Comparison of ENCODE assay signal across 9 cellular contexts in genomic region chr7:73770860-73771665, GRCh38. TPM values are rescaled to one million over a fixed set of nuclear protein-coding genes. Genes with fewer than 3 reads are reported as not detected.
A peak's percentile ranks its signal among the peaks of the same experiment; 100 is the strongest.
DNase-seq lines count a peak whose midpoint lies in the region; ATAC-seq and TF ChIP-seq lines count a peak whose summit lies in the region.
"Had no signal": no experiment of that assay in that cellular context is flagged by ENCODE, and none has a peak within 500 bp of the region (broad histone marks: within the 10 kb centered on the region; RNA-seq: fewer than 3 reads in every experiment).

No MANE protein-coding gene starts in this region.

- H2BK5ac ChIP-seq in neuronal stem cell (ENCODE audit: low read length): no peak overlapping the region

- peak overlapping the region; percentile 31 for H3K14ac ChIP-seq in neuronal stem cell (ENCODE audit: low read length)

- peaks cover 0 to 8% (median 0%) of the 10 kb centered on the region in 11 experiments; a peak in 3 of 22 replicates for H3K9me3 ChIP-seq in BLaER1 treated with 17β-estradiol and CSF1 and Interleukin-3, amounts not matched to agents 10 nM and 100 nM (replicated peaks in 1 of 11)
- H3K9me3 ChIP-seq in neuronal stem cell (replicated peaks in 1 of 2; ENCODE audit: control insufficient read depth in 2 of 2, insufficient read depth in 1 of 2, low read depth in 1 of 2, low read length in 2 of 2): peaks cover 0 to 3% of the 10 kb centered on the region in 2 donors

- H3K4me2 ChIP-seq in BLaER1 treated with 17β-estradiol and CSF1 and Interleukin-3, amounts not matched to agents 10 nM and 100 nM: peak overlapping the region; percentile 32 to 81 (median 69); a peak in 20 of 22 replicates
- H3K4me2 ChIP-seq in neuronal stem cell (ENCODE audit: insufficient read depth, low read length, poor library complexity, severe bottlenecking): peak overlapping the region; percentile 89

- H3K4me1 Mint-ChIP-seq in IgD-negative memory B cell (peaks cover 0 to 2% (median 0%) of the 10 kb centered on the region in 3 donors), endothelial cell (ENCODE audit: unreplicated experiment) (peaks cover 3% of the 10 kb centered on the region)

- H2BK120ac ChIP-seq in neuronal stem cell (ENCODE audit: low read depth, low read length): no peak overlapping the region

- no peak overlapping the region for H3K23ac ChIP-seq in neuronal stem cell (ENCODE audit: low read depth, low read length, poor library complexity)

- no peak overlapping the region for H3K9ac ChIP-seq in BLaER1 treated with 17β-estradiol and CSF1 and Interleukin-3, amounts not matched to agents 10 nM and 100 nM
- no peak overlapping the region for H3K9ac ChIP-seq in neuronal stem cell (ENCODE audit: low read depth, low read length, poor library complexity)

- H3K27ac ChIP-seq in BLaER1 treated with 17β-estradiol and CSF1 and Interleukin-3, amounts not matched to agents 10 nM and 100 nM: no peak overlapping the region
- H3K27ac ChIP-seq in neuronal stem cell (replicated peaks; ENCODE audit: low read length): peak overlapping the region; percentile 54

- H4K8ac ChIP-seq in neuronal stem cell (ENCODE audit: low read depth, low read length): no peak overlapping the region

- H3K4me3 Mint-ChIP-seq in IgD-negative memory B cell (peak overlapping the region; percentile 22 to 77 (median 37)), endothelial cell (ENCODE audit: unreplicated experiment) (peak overlapping the region; percentile 31)
- H3K4me3 Mint-ChIP-seq: dendritic cell treated with granulocyte-macrophage colony-stimulating factor and Interleukin-4, amounts not matched to agents 40 ng/mL and 50 ng/mL, for 4 days had no signal

- no peaks in the 10 kb centered on the region for H3K79me1 ChIP-seq in neuronal stem cell (ENCODE audit: low read depth, low read length)

- peak overlapping the region; percentile 89 for H3K18ac ChIP-seq in neuronal stem cell (ENCODE audit: low read length)

- H4K91ac ChIP-seq in neuronal stem cell (ENCODE audit: low read depth, low read length, poor library complexity): no peak overlapping the region

- DNase-seq in endothelial cell (ENCODE audit: low spot score) (no peak), neuronal stem cell (ENCODE audit: low spot score) (no peak), EL (no peak), GM10266 (ENCODE audit: extremely low spot score) (no peak), NCI-H345 treated with DMSO at 0.1 percent for 48 hours (lab: John Stamatoyannopoulos, UW; ENCODE audit: unreplicated experiment) (no peak)

- H3K36me3 ChIP-seq in BLaER1 treated with 17β-estradiol and CSF1 and Interleukin-3, amounts not matched to agents 10 nM and 100 nM: no peaks in the 10 kb centered on the region
- no peaks in the 10 kb centered on the region for H3K36me3 ChIP-seq in neuronal stem cell (replicated peaks in 1 of 2; ENCODE audit: control insufficient read depth in 2 of 2, insufficient read depth in 2 of 2, low read length in 2 of 2)

- peaks cover 9 to 28% (median 14%) of the 10 kb centered on the region in 10 experiments for H3K4me1 ChIP-seq in BLaER1 treated with 17β-estradiol and CSF1 and Interleukin-3, amounts not matched to agents 10 nM and 100 nM
- H3K4me1 ChIP-seq in neuronal stem cell (ENCODE audit: control insufficient read depth in 2 of 2, insufficient read depth in 1 of 2, low read depth in 1 of 2, low read length in 2 of 2): peaks cover 0 to 9% of the 10 kb centered on the region in 2 donors

- TF ChIP-seq CTCF in endothelial cell (IDR thresholded peaks at IDR 0.05; ENCODE audit: unreplicated experiment) (no peak), GM10266 (IDR thresholded peaks at IDR 0.05; ENCODE audit: control insufficient read depth, insufficient read depth, low read depth, missing control alignments) (no peak)

- peaks cover 19 to 30% (median 26%) of the 10 kb centered on the region in 11 experiments for H3K27me3 ChIP-seq in BLaER1 treated with 17β-estradiol and CSF1 and Interleukin-3, amounts not matched to agents 10 nM and 100 nM
- peaks cover 0 to 45% (median 15%) of the 10 kb centered on the region in 3 experiments for H3K27me3 ChIP-seq in neuronal stem cell (ENCODE audit: control insufficient read depth in 3 of 3, insufficient read depth in 3 of 3, low read depth in 1 of 3, low read length in 3 of 3)

- H3K4ac ChIP-seq in neuronal stem cell (ENCODE audit: low read length): no peak overlapping the region

- peak overlapping the region; percentile 79 for H2BK15ac ChIP-seq in neuronal stem cell (ENCODE audit: low read length)

- peak overlapping the region; percentile 85 for H2AFZ ChIP-seq in neuronal stem cell (ENCODE audit: low read length)

- peak overlapping the region in 2 of 10 experiments; percentile 28 to 47; a peak in 2 of 20 replicates for H3K4me3 ChIP-seq in BLaER1 treated with 17β-estradiol and CSF1 and Interleukin-3, amounts not matched to agents 10 nM and 100 nM
- peak overlapping the region in 1 of 2 donors; percentile 75 for H3K4me3 ChIP-seq in neuronal stem cell (ENCODE audit: low read length in 2 of 2)

- H4K20me1 ChIP-seq in BLaER1 treated with 17β-estradiol and CSF1 and Interleukin-3, amounts not matched to agents 10 nM and 100 nM: peaks cover 0 to 10% (median 0%) of the 10 kb centered on the region in 11 experiments; a peak in 1 of 22 replicates

- peak overlapping the region; percentile 18 for H2BK12ac ChIP-seq in neuronal stem cell (ENCODE audit: low read length)

- no peak for ATAC-seq in HG03342 (IDR thresholded peaks at IDR 0.05; ENCODE audit: unreplicated experiment)

- no peak overlapping the region for H3K27ac Mint-ChIP-seq in IgD-negative memory B cell
- no peak overlapping the region for H3K27ac Mint-ChIP-seq in endothelial cell (ENCODE audit: unreplicated experiment)
- H3K27ac Mint-ChIP-seq: dendritic cell treated with granulocyte-macrophage colony-stimulating factor and Interleukin-4, amounts not matched to agents 40 ng/mL and 50 ng/mL, for 4 days had no signal

- WGBS in neuronal stem cell (ENCODE audit: extremely low coverage in 2 of 2, insufficient read length in 2 of 2, insufficient replicate concordance in 1 of 2), 2 donors: no CpG with 5 or more reads among the region's 17 CpGs

- H3K36me3 Mint-ChIP-seq in IgD-negative memory B cell (peaks cover 4% of the 10 kb centered on the region), endothelial cell (ENCODE audit: low read depth, unreplicated experiment) (peaks cover 4% of the 10 kb centered on the region)

- no peak overlapping the region for H2AK5ac ChIP-seq in neuronal stem cell (ENCODE audit: low read depth, low read length)

- peaks cover 0 to 5% (median 3%) of the 10 kb centered on the region in 3 donors for H3K9me3 Mint-ChIP-seq in IgD-negative memory B cell
- no peaks in the 10 kb centered on the region for H3K9me3 Mint-ChIP-seq in endothelial cell (ENCODE audit: unreplicated experiment)
- H3K9me3 Mint-ChIP-seq: dendritic cell treated with granulocyte-macrophage colony-stimulating factor and Interleukin-4, amounts not matched to agents 40 ng/mL and 50 ng/mL, for 4 days had no signal

- peaks cover 23% of the 10 kb centered on the region for H3K27me3 Mint-ChIP-seq in IgD-negative memory B cell
- H3K27me3 Mint-ChIP-seq in endothelial cell (ENCODE audit: unreplicated experiment): peaks cover 8% of the 10 kb centered on the region

RNA-seq across cellular contexts. Expression of gene CLDN3, which starts 1.0 kb away (rescaled TPM):
- polyA plus RNA-seq in IgD-negative memory B cell: not detected
- 0.36 TPM for total RNA-seq in endothelial cell (ENCODE audit: unreplicated experiment)
- polyA plus RNA-seq in neuronal stem cell (2013, experiment 1 of 2): 13.8 TPM
- polyA plus RNA-seq in neuronal stem cell (2013, experiment 2 of 2): 13.7 TPM

RNA-seq across cellular contexts. Expression of gene ABHD11, which starts 32.5 kb away (rescaled TPM):
- polyA plus RNA-seq in IgD-negative memory B cell: 13.6 TPM
- 16.4 TPM for total RNA-seq in endothelial cell (ENCODE audit: unreplicated experiment)
- 17.1 TPM for polyA plus RNA-seq in neuronal stem cell (2013, experiment 1 of 2)
- 16.7 TPM for polyA plus RNA-seq in neuronal stem cell (2013, experiment 2 of 2)

RNA-seq across cellular contexts. Expression of gene STX1A, which starts 51.6 kb away (rescaled TPM):
- polyA plus RNA-seq in IgD-negative memory B cell: 1.6 TPM
- total RNA-seq in endothelial cell (ENCODE audit: unreplicated experiment): 13.2 TPM
- 20.3 TPM for polyA plus RNA-seq in neuronal stem cell (2013, experiment 1 of 2)
- polyA plus RNA-seq in neuronal stem cell (2013, experiment 2 of 2): 17.6 TPM

RNA-seq across cellular contexts. Expression of gene CLDN4, which starts 59.7 kb away (rescaled TPM):
- polyA plus RNA-seq in IgD-negative memory B cell: not detected
- total RNA-seq in endothelial cell (ENCODE audit: unreplicated experiment): 1.6 TPM
- polyA plus RNA-seq in neuronal stem cell (2013, experiment 1 of 2): 4.1 TPM
- 4.0 TPM for polyA plus RNA-seq in neuronal stem cell (2013, experiment 2 of 2)
